23 cellular contexts compared by ENCODE assay signal in the genomic region with DNA sequence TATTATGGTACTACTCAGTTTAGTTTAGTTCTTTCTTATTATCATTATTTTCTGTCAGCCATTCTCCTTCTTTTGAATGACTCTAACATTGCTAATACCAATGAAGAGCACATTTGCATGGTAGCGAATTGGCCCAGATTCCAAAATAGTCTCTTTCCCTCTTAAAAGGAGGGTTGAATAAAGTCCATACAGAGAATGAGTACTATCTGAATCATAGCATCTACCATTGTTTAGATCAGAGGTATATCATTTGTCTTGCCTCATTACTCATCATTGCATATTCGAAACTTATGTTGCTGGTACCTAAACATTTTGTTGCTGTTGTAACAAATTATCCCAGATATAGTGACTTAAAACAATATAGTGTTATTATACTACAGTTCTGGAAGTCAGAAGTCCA.
"Had no signal": no experiment of that assay in that cellular context is flagged by ENCODE, and none has a peak within 500 bp of the region (broad histone marks: within the 10 kb centered on the region; RNA-seq: fewer than 3 reads in every experiment).

No MANE protein-coding gene starts in this region.

- H3K4me3 ChIP-seq: Peyer's patch, SJCRH30, SK-N-MC had no signal

- H3K27ac ChIP-seq: KMS-11, Peyer's patch, SJCRH30, SK-N-MC had no signal

- H3K36me3 ChIP-seq: Peyer's patch, SJCRH30 had no signal

- H3K27me3 ChIP-seq: Peyer's patch, SJCRH30 had no signal

- DNase-seq: activated CD4-positive, alpha-beta T cell treated with anti-CD3 and anti-CD28 coated beads for 36 hours; activated CD4-positive, alpha-beta T cell treated with anti-CD3 and anti-CD28 coated beads, Interleukin-2, amount 10 ng/mL, durations not matched to agents 7 days and 5 days; activated CD4-positive, alpha-beta T cell treated with anti-CD3 and anti-CD28 coated beads, Interleukin-2, amount 50 U/mL, for 48 hours; activated CD8-positive, alpha-beta T cell treated with anti-CD3 and anti-CD28 coated beads, Interleukin-2, amount 10 ng/mL, durations not matched to agents 7 days and 5 days; activated effector memory CD4-positive, alpha-beta T cell treated with Interleukin-2 at 50 U/mL for 16 hours; activated naive CD4-positive, alpha-beta T cell treated with anti-CD3 and anti-CD28 coated beads, Interleukin-2, amount 10 ng/mL, durations not matched to agents 7 days and 5 days; activated naive CD8-positive, alpha-beta T cell treated with anti-CD3 and anti-CD28 coated beads, Interleukin-2, amount 50 U/mL, for 24 hours; activated T-cell treated with anti-CD3 and anti-CD28 coated beads for 4 hours; activated T-cell treated with anti-CD3 and anti-CD28 coated beads, Interleukin-2, amount 50 U/mL, for 48 hours; anterior cingulate cortex; NCI-H1092 treated with DMSO at 0.1 percent for 48 hours; NCI-H1417 treated with DMSO at 0.1 percent for 48 hours; NCI-H1930; NCI-H2081 treated with DMSO at 0.1 percent for 48 hours; NCI-H345; NCI-H524 treated with DMSO at 0.1 percent for 48 hours; Peyer's patch; SHP77; SJCRH30 had no signal

- H3K9ac ChIP-seq: KMS-11 had no signal

- H3K4me2 ChIP-seq: KMS-11 had no signal

- H3K4me1 ChIP-seq: Peyer's patch, SJCRH30 had no signal

- H3K9me3 ChIP-seq: Peyer's patch, SJCRH30 had no signal

- ATAC-seq: activated CD4-positive, alpha-beta T cell treated with anti-CD3 and anti-CD28 coated beads for 36 hours; activated CD4-positive, CD25-positive, alpha-beta regulatory T cell treated with anti-CD3 and anti-CD28 coated beads, Interleukin-2, amount 50 U/mL, for 24 hours; activated CD8-positive, alpha-beta T cell treated with anti-CD3 and anti-CD28 coated beads, Interleukin-2, amount 10 ng/mL, durations not matched to agents 7 days and 5 days; activated naive CD8-positive, alpha-beta T cell treated with anti-CD3 and anti-CD28 coated beads, Interleukin-2, amount 50 U/mL, for 24 hours; WTC11 had no signal
